11 cellular contexts compared by ENCODE assay signal in the genomic region with DNA sequence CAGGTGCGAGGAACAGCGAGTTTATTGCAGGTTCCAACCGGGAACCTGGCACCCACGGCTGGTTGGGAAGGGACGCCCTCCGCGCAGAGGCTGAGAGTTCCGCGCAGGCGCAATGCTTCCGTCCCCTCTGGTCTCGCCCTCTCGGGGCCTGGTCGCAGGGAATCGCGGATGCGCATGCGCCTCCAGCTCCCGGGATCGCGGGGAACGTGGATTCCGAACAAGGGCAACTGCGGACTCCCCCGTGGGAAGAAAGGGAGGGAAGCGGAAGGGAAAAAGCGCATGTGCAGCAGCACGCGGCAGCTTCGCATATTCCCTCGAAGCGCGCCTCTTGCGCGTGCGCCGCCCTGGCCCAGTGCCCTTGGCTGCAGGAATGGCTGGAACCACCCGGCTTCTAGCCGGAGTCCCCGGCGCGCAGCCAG. TPM values are rescaled to one million over a fixed set of nuclear protein-coding genes. Genes with fewer than 3 reads are reported as not detected.
DNase-seq lines count a peak whose midpoint lies in the region; ATAC-seq lines count a peak whose summit lies in the region.
"Had no signal": no experiment of that assay in that cellular context is flagged by ENCODE, and none has a peak within 500 bp of the region (broad histone marks: within the 10 kb centered on the region; RNA-seq: fewer than 3 reads in every experiment).

No MANE protein-coding gene starts in this region.

- DNase-seq in stimulated activated CD4-positive, alpha-beta T cell treated with anti-CD3 and anti-CD28 coated beads, Interleukin-15, amount 100 ng/mL, for 24 hours, result peak; percentile 37
- no peak for DNase-seq in stimulated activated CD4-positive, alpha-beta T cell treated with anti-CD3 and anti-CD28 coated beads, Interleukin-4, amount 100 ng/mL, for 4 hours
- DNase-seq in head of caudate nucleus, result peak in 39 of 42 donors; percentile 29 to 83 (median 65)
- peak; percentile 32 for DNase-seq in occipital lobe (lab: John Stamatoyannopoulos, UW)
- DNase-seq in activated CD8-positive, alpha-beta memory T cell treated with anti-CD3 and anti-CD28 coated beads, Interleukin-2, amount 50 U/mL, for 4 hours, result no peak
- DNase-seq in NCI-H82 (lab: John Stamatoyannopoulos, UW), result no peak
- no peak for DNase-seq in SIG-M5 treated with dmso at 0.1 percent for 504 hours (lab: John Stamatoyannopoulos, UW; ENCODE audit: unreplicated experiment)
- DNase-seq: NCI-H510A had no signal

- no peak for ATAC-seq in GM19397 (IDR thresholded peaks at IDR 0.05; ENCODE audit: unreplicated experiment)
- ATAC-seq: foreskin keratinocyte had no signal

- intact Hi-C loops in head of caudate nucleus (cut with DNase I), result no loop called here

RNA-seq across cellular contexts. Expression of a gene that starts 1.1 kb away (rescaled TPM):
- total RNA-seq in occipital lobe, result 1.2 TPM

RNA-seq across cellular contexts. Expression of a gene that starts 1.8 kb away (rescaled TPM):
- total RNA-seq in occipital lobe, result 60.4 TPM

RNA-seq across cellular contexts. Expression of a gene that starts 14.5 kb away (rescaled TPM):
- total RNA-seq in occipital lobe, result 1.6 TPM

RNA-seq across cellular contexts. Expression of a gene that starts 23.8 kb away (rescaled TPM):
- total RNA-seq in occipital lobe, result 0.62 TPM
- total RNA-seq: HT1080 had no signal

Comparison
In these comparisons a context has a peak if more than half of its experiments do, and no peak if none do; other contexts are left out.
1. DNase-seq: peak in stimulated activated CD4-positive, alpha-beta T cell treated with anti-CD3 and anti-CD28 coated beads, Interleukin-15, amount 100 ng/mL, for 24 hours (single experiment), head of caudate nucleus (39 of 42) and occipital lobe (single experiment); none in stimulated activated CD4-positive, alpha-beta T cell treated with anti-CD3 and anti-CD28 coated beads, Interleukin-4, amount 100 ng/mL, for 4 hours (0 of 2), activated CD8-positive, alpha-beta memory T cell treated with anti-CD3 and anti-CD28 coated beads, Interleukin-2, amount 50 U/mL, for 4 hours (single experiment), NCI-H82 (single experiment) and SIG-M5 treated with dmso at 0.1 percent for 504 hours (single experiment).